In genomic region chr20:49770634-49771033, GRCh38 we compare ENCODE assay signal across 20 cellular contexts. TPM values are rescaled to one million over a fixed set of nuclear protein-coding genes. Genes with fewer than 3 reads are reported as not detected.
DNase-seq lines count a peak whose midpoint lies in the region; FAIRE-seq and TF ChIP-seq lines count a peak whose summit lies in the region.
"Had no signal": no experiment of that assay in that cellular context is flagged by ENCODE, and none has a peak within 500 bp of the region (broad histone marks: within the 10 kb centered on the region; RNA-seq: fewer than 3 reads in every experiment).

No MANE protein-coding gene starts in this region.

- H3K27ac Mint-ChIP-seq in chondrocyte (ENCODE audit: unreplicated experiment) (peak overlapping the region; percentile 36), neural progenitor cell (no peak overlapping the region)

- H3K9me3 Mint-ChIP-seq in chondrocyte (ENCODE audit: low read depth) (no peaks in the 10 kb centered on the region), neural progenitor cell (peaks cover 3% of the 10 kb centered on the region)

- H3K9ac ChIP-seq in neural progenitor cell: no peak overlapping the region
- H3K9ac ChIP-seq: SK-N-SH had no signal

- H3K9me3 ChIP-seq in spleen (no peaks in the 10 kb centered on the region), neural progenitor cell (ENCODE audit: low read depth) (no peaks in the 10 kb centered on the region)
- H3K9me3 ChIP-seq: SK-N-SH had no signal

- H3K27me3 Mint-ChIP-seq in chondrocyte (ENCODE audit: low read depth) (no peaks in the 10 kb centered on the region), neural progenitor cell (ENCODE audit: insufficient read depth, low read depth) (peaks cover 2% of the 10 kb centered on the region)

- H3K4me1 ChIP-seq in spleen (peaks cover 12 to 86% (median 45%) of the 10 kb centered on the region in 6 donors), neural progenitor cell (peaks cover 18% of the 10 kb centered on the region)

- TF ChIP-seq CTCF in chondrocyte (IDR thresholded peaks at IDR 0.05): no peak
- TF ChIP-seq CTCF in spleen (IDR thresholded peaks at IDR 0.05 in 8 of 11, conservative IDR thresholded peaks at IDR 0.05 in 3 of 11): no peak
- no peak for TF ChIP-seq CTCF in neural progenitor cell (IDR thresholded peaks at IDR 0.05)

- H3K36me3 ChIP-seq in spleen (no peaks in the 10 kb centered on the region), neural progenitor cell (no peaks in the 10 kb centered on the region)

- H3K4me1 Mint-ChIP-seq in chondrocyte (ENCODE audit: low read depth) (peaks cover 43% of the 10 kb centered on the region), neural progenitor cell (peaks cover 34% of the 10 kb centered on the region)

- DNase-seq in NOMO-1 treated with DMSO at 0.1 percent for 48 hours (lab: John Stamatoyannopoulos, UW; ENCODE audit: unreplicated experiment) (peak; percentile 30), NOMO-1 treated with dmso at 0.1 percent for 144 hours (lab: John Stamatoyannopoulos, UW; ENCODE audit: unreplicated experiment) (no peak), HTR-8/SVneo (ENCODE audit: insufficient read length, low spot score) (no peak), chondrocyte (ENCODE audit: low spot score) (no peak), spleen (no peak), HUDEP-2 (lab: John Stamatoyannopoulos, UW; ENCODE audit: unreplicated experiment in 76 of 76) (no peak), OCI-M2 (lab: John Stamatoyannopoulos, UW; ENCODE audit: unreplicated experiment) (no peak), neural progenitor cell (ENCODE audit: low spot score) (no peak)
- DNase-seq: 8988T, GF-D8, GOT3, NCI-H1048, NCI-H1436 treated with DMSO at 0.1 percent for 48 hours, NCI-H2081, NCI-H510A, NCI-H82, Right ventricle myocardium superior, SK-N-SH had no signal

- intact Hi-C loops in spleen (cut with DNase I; ENCODE audit: low total_unique reads): no loop called here

- H3K79me2 ChIP-seq in neural progenitor cell (ENCODE audit: low read depth): no peaks in the 10 kb centered on the region

- H3K4me3 Mint-ChIP-seq in chondrocyte (ENCODE audit: unreplicated experiment) (no peak overlapping the region), neural progenitor cell (no peak overlapping the region)

- H3K27ac ChIP-seq in spleen (peak overlapping the region in 6 of 8 donors; percentile 83 to 94 (median 85)), neural progenitor cell (no peak overlapping the region)

- no peaks in the 10 kb centered on the region for H4K20me1 ChIP-seq in neural progenitor cell (ENCODE audit: low read depth)

- no peak for TF ChIP-seq POLR2A in spleen (IDR thresholded peaks at IDR 0.05)

- H3K4me3 ChIP-seq in spleen (no peak overlapping the region), neural progenitor cell (no peak overlapping the region)

- no peak overlapping the region for H2AFZ ChIP-seq in neural progenitor cell (replicated peaks)

- no peaks in the 10 kb centered on the region for H3K27me3 ChIP-seq in spleen (replicated peaks in 1 of 7)
- no peaks in the 10 kb centered on the region for H3K27me3 ChIP-seq in neural progenitor cell

- H3K36me3 Mint-ChIP-seq in chondrocyte (ENCODE audit: low read depth) (no peaks in the 10 kb centered on the region), neural progenitor cell (no peaks in the 10 kb centered on the region)

- no peak overlapping the region for H3K4me2 ChIP-seq in neural progenitor cell
- H3K4me2 ChIP-seq: SK-N-SH had no signal

- peaks cover 14% of the 10 kb centered on the region for H3F3A ChIP-seq in neural progenitor cell (ENCODE audit: low read depth)

- peak; percentile 38 for FAIRE-seq in HTR-8/SVneo (lab: Jason Lieb, UNC)
- FAIRE-seq: GM12892, RCC 7860 had no signal

- WGBS in spleen, 5 donors: 86 to 100% (median 95%) methylated on average over 1 of the region's 1 CpG

RNA-seq across cellular contexts. Expression of gene SLC9A8, which starts 42.0 kb away (rescaled TPM):
- total RNA-seq in chondrocyte (5.2 to 7.6 TPM (median 6.2 TPM) in 3 replicates), spleen (10 to 100 TPM; 15.9 to 35.3 (median 28.6) TPM), neural progenitor cell (ENCODE audit: low replicate concordance) (4.1 and 6.3 TPM in 2 replicates)
- 10 to 100 TPM in 1 of 3 donors, 1 to 10 TPM in 2; 4.6 to 11.9 (median 8.9) TPM for polyA plus RNA-seq in spleen

RNA-seq across cellular contexts. Expression of gene B4GALT5, which starts 57.0 kb away (rescaled TPM):
- total RNA-seq in chondrocyte: 54.2 to 56.1 TPM (median 55.0 TPM) in 3 replicates
- total RNA-seq in spleen: 10 to 100 TPM; 41.1 to 79.0 (median 63.4) TPM
- 10 to 100 TPM in 1 of 3 donors, 1 to 10 TPM in 2; 3.9 to 15.7 (median 4.3) TPM for polyA plus RNA-seq in spleen
- 45.4 and 60.1 TPM in 2 replicates for total RNA-seq in neural progenitor cell (ENCODE audit: low replicate concordance)
